10 cellular contexts compared by ENCODE assay signal in genomic region chr21:29232601-29233541, GRCh38.
DNase-seq lines count a peak whose midpoint lies in the region; ATAC-seq and TF ChIP-seq lines count a peak whose summit lies in the region.
"Had no signal": no experiment of that assay in that cellular context is flagged by ENCODE, and none has a peak within 500 bp of the region (broad histone marks: within the 10 kb centered on the region; RNA-seq: fewer than 3 reads in every experiment).

No MANE protein-coding gene starts in this region.

- H3K36me3 Mint-ChIP-seq in activated T-cell treated with anti-CD3 and anti-CD28 coated beads, Interleukin-2, amount 50 U/mL, for 72 hours (ENCODE audit: insufficient read depth in 2 of 2) = no peaks in the 10 kb centered on the region
- H3K36me3 Mint-ChIP-seq in stimulated activated effector memory CD8-positive, alpha-beta T cell treated with anti-CD3 and anti-CD28 coated beads, Interleukin-12 subunit alpha, Interleukin-12 subunit beta, amount 100 ng/mL, for 72 hours = no peaks in the 10 kb centered on the region

- no peaks in the 10 kb centered on the region for H3K36me3 ChIP-seq in gastrocnemius medialis

- no peaks in the 10 kb centered on the region for H3K27me3 ChIP-seq in gastrocnemius medialis

- H3K4me1 ChIP-seq in gastrocnemius medialis = no peaks in the 10 kb centered on the region

- no peaks in the 10 kb centered on the region for H3K9me3 Mint-ChIP-seq in activated T-cell treated with anti-CD3 and anti-CD28 coated beads, Interleukin-2, amount 50 U/mL, for 72 hours
- H3K9me3 Mint-ChIP-seq in stimulated activated effector memory CD8-positive, alpha-beta T cell treated with anti-CD3 and anti-CD28 coated beads, Interleukin-12 subunit alpha, Interleukin-12 subunit beta, amount 100 ng/mL, for 72 hours = no peaks in the 10 kb centered on the region
- H3K9me3 Mint-ChIP-seq: nephron had no signal

- H3K27ac ChIP-seq in gastrocnemius medialis = no peak overlapping the region

- peak in 1 of 2 donors; percentile 3 for ATAC-seq in activated T-cell treated with anti-CD3 and anti-CD28 coated beads, Interleukin-2, amount 50 U/mL, for 72 hours (replicated peaks in 1 of 2)
- ATAC-seq in HG03565 (IDR thresholded peaks at IDR 0.05; ENCODE audit: unreplicated experiment) = peak; percentile 3
- no peak for ATAC-seq in stimulated activated effector memory CD8-positive, alpha-beta T cell treated with anti-CD3 and anti-CD28 coated beads, Interleukin-12 subunit alpha, Interleukin-12 subunit beta, amount 100 ng/mL, for 72 hours
- no peak for ATAC-seq in activated CD4-positive, CD25-positive, alpha-beta regulatory T cell treated with anti-CD3 and anti-CD28 coated beads, Interleukin-2, amount 50 U/mL, for 24 hours
- no peak for ATAC-seq in gastrocnemius medialis

- H3K4me3 ChIP-seq in gastrocnemius medialis = no peak overlapping the region

- peaks cover 67% of the 10 kb centered on the region for H3K4me1 Mint-ChIP-seq in activated T-cell treated with anti-CD3 and anti-CD28 coated beads, Interleukin-2, amount 50 U/mL, for 72 hours (ENCODE audit: low read depth)
- H3K4me1 Mint-ChIP-seq in stimulated activated effector memory CD8-positive, alpha-beta T cell treated with anti-CD3 and anti-CD28 coated beads, Interleukin-12 subunit alpha, Interleukin-12 subunit beta, amount 100 ng/mL, for 72 hours = peaks cover 33% of the 10 kb centered on the region

- TF ChIP-seq CTCF in gastrocnemius medialis (IDR thresholded peaks at IDR 0.05 in 4 of 5, conservative IDR thresholded peaks at IDR 0.05 in 1 of 5) = no peak

- no peaks in the 10 kb centered on the region for H3K9me3 ChIP-seq in gastrocnemius medialis

- in situ Hi-C loops in gastrocnemius medialis (cut with MboI; ENCODE audit: low sequenced_read_pairs in 4 of 4) = no loop called here

- peak in 1 of 2 donors; percentile 9 for DNase-seq in activated T-cell treated with anti-CD3 and anti-CD28 coated beads, Interleukin-2, amount 50 U/mL, for 72 hours
- DNase-seq in activated T-cell treated with anti-CD3 and anti-CD28 coated beads, Interleukin-2, amount 50 U/mL, for 48 hours = no peak
- peak; percentile 53 for DNase-seq in amniotic epithelial cell (ENCODE audit: low read depth)
- no peak for DNase-seq in stimulated activated effector memory CD8-positive, alpha-beta T cell treated with anti-CD3 and anti-CD28 coated beads, Interleukin-12 subunit alpha, Interleukin-12 subunit beta, amount 100 ng/mL, for 72 hours (ENCODE audit: low spot score in 2 of 2)
- DNase-seq in gastrocnemius medialis = no peak
- DNase-seq in head of caudate nucleus = no peak
- DNase-seq: DND-41 had no signal

- peak overlapping the region; percentile 55 to 79 for H3K4me3 Mint-ChIP-seq in activated T-cell treated with anti-CD3 and anti-CD28 coated beads, Interleukin-2, amount 50 U/mL, for 72 hours
- H3K4me3 Mint-ChIP-seq in stimulated activated effector memory CD8-positive, alpha-beta T cell treated with anti-CD3 and anti-CD28 coated beads, Interleukin-12 subunit alpha, Interleukin-12 subunit beta, amount 100 ng/mL, for 72 hours = no peak overlapping the region
- H3K4me3 Mint-ChIP-seq: nephron had no signal

- peaks cover 14% of the 10 kb centered on the region for H3K27me3 Mint-ChIP-seq in activated T-cell treated with anti-CD3 and anti-CD28 coated beads, Interleukin-2, amount 50 U/mL, for 72 hours (ENCODE audit: low read depth)

- peak overlapping the region; percentile 82 for H3K27ac Mint-ChIP-seq in activated T-cell treated with anti-CD3 and anti-CD28 coated beads, Interleukin-2, amount 50 U/mL, for 72 hours
- H3K27ac Mint-ChIP-seq in stimulated activated effector memory CD8-positive, alpha-beta T cell treated with anti-CD3 and anti-CD28 coated beads, Interleukin-12 subunit alpha, Interleukin-12 subunit beta, amount 100 ng/mL, for 72 hours = peak overlapping the region; percentile 12
- H3K27ac Mint-ChIP-seq: nephron had no signal

- no peak for TF ChIP-seq POLR2A in gastrocnemius medialis (IDR thresholded peaks at IDR 0.05)

- intact Hi-C loops in gastrocnemius medialis (cut with DNase I; ENCODE audit: low total_unique reads) = no loop called here
- intact Hi-C loops in head of caudate nucleus (cut with DNase I) = no loop called here
